29 cellular contexts compared by ENCODE assay signal in genomic region chr5:154303133-154303532, GRCh38.
"Had no signal": no experiment of that assay in that cellular context is flagged by ENCODE, and none has a peak within 500 bp of the region (broad histone marks: within the 10 kb centered on the region; RNA-seq: fewer than 3 reads in every experiment).

No MANE protein-coding gene starts in this region.

- ATAC-seq: activated CD4-positive, CD25-positive, alpha-beta regulatory T cell treated with anti-CD3 and anti-CD28 coated beads, Interleukin-2, amount 50 U/mL, for 24 hours; activated CD8-positive, alpha-beta memory T cell treated with anti-CD3 and anti-CD28 coated beads, Interleukin-2, amount 10 ng/mL, durations not matched to agents 7 days and 5 days; activated CD8-positive, alpha-beta T cell treated with anti-CD3 and anti-CD28 coated beads, Interleukin-2, amount 10 ng/mL, durations not matched to agents 7 days and 5 days; activated naive CD8-positive, alpha-beta T cell treated with anti-CD3 and anti-CD28 coated beads, Interleukin-2, amount 50 U/mL, for 24 hours; body of pancreas; T-helper 17 cell had no signal

- H3K27ac Mint-ChIP-seq: activated B cell treated with CpG ODN at 0.5 μM for 24 hours; activated CD4-positive, alpha-beta memory T cell treated with anti-CD3 and anti-CD28 coated beads for 36 hours; activated CD4-positive, alpha-beta T cell treated with anti-CD3 and anti-CD28 coated beads, Interleukin-2, amount 10 ng/mL, durations not matched to agents 24 days and 14 days; activated CD8-positive, alpha-beta memory T cell treated with anti-CD3 and anti-CD28 coated beads, Interleukin-2, amount 10 ng/mL, durations not matched to agents 7 days and 5 days; activated CD8-positive, alpha-beta T cell treated with anti-CD3 and anti-CD28 coated beads, Interleukin-2, amount 10 ng/mL, durations not matched to agents 7 days and 5 days; activated naive CD4-positive, alpha-beta T cell treated with anti-CD3 and anti-CD28 coated beads for 36 hours; activated naive CD4-positive, alpha-beta T cell treated with anti-CD3 and anti-CD28 coated beads, Interleukin-2, amount 50 U/mL, for 24 hours; activated naive CD8-positive, alpha-beta T cell treated with anti-CD3 and anti-CD28 coated beads for 36 hours; activated naive CD8-positive, alpha-beta T cell treated with anti-CD3 and anti-CD28 coated beads, Interleukin-2, amount 50 U/mL, for 24 hours; activated T-helper 1 cell treated with anti-CD3 and anti-CD28 coated beads, Interleukin-12 subunit alpha, Interleukin-12 subunit beta, Interleukin-2, Interleukin-4 antibody, amounts not matched to agents 30 ng/mL and 10 ng/mL and 1 ng/mL, durations not matched to agents 14 hours and 24 hours and 36 hours; activated T-helper 2 cell treated with anti-CD3 and anti-CD28 coated beads, Interferon-gamma antibody, Interleukin-2, Interleukin-4, amounts not matched to agents 10 μg/mL and 5 μg/mL and 100 μg/mL, durations not matched to agents 14 hours and 24 hours and 36 hours; T-helper 17 cell; T-helper 2 cell treated with Interferon-gamma antibody and Interleukin-4, amounts not matched to agents 5 μg/mL and 100 μg/mL, for 36 hours had no signal

- H3K4me1 Mint-ChIP-seq: activated CD8-positive, alpha-beta memory T cell treated with anti-CD3 and anti-CD28 coated beads, Interleukin-2, amount 10 ng/mL, durations not matched to agents 7 days and 5 days; activated naive CD4-positive, alpha-beta T cell treated with anti-CD3 and anti-CD28 coated beads, Interleukin-2, amount 50 U/mL, for 24 hours; activated naive CD8-positive, alpha-beta T cell treated with anti-CD3 and anti-CD28 coated beads, Interleukin-2, amount 50 U/mL, for 24 hours; T-helper 17 cell had no signal

- H3K4me3 Mint-ChIP-seq: activated B cell treated with CpG ODN at 0.5 μM for 24 hours; activated CD4-positive, alpha-beta memory T cell treated with anti-CD3 and anti-CD28 coated beads for 36 hours; activated CD4-positive, alpha-beta T cell treated with anti-CD3 and anti-CD28 coated beads, Interleukin-2, amount 10 ng/mL, durations not matched to agents 24 days and 14 days; activated CD8-positive, alpha-beta memory T cell treated with anti-CD3 and anti-CD28 coated beads, Interleukin-2, amount 10 ng/mL, durations not matched to agents 7 days and 5 days; activated CD8-positive, alpha-beta T cell treated with anti-CD3 and anti-CD28 coated beads, Interleukin-2, amount 10 ng/mL, durations not matched to agents 7 days and 5 days; activated naive CD4-positive, alpha-beta T cell treated with anti-CD3 and anti-CD28 coated beads for 36 hours; activated naive CD4-positive, alpha-beta T cell treated with anti-CD3 and anti-CD28 coated beads, Interleukin-2, amount 50 U/mL, for 24 hours; activated naive CD8-positive, alpha-beta T cell treated with anti-CD3 and anti-CD28 coated beads for 36 hours; activated naive CD8-positive, alpha-beta T cell treated with anti-CD3 and anti-CD28 coated beads, Interleukin-2, amount 50 U/mL, for 24 hours; activated T-helper 1 cell treated with anti-CD3 and anti-CD28 coated beads, Interleukin-12 subunit alpha, Interleukin-12 subunit beta, Interleukin-2, Interleukin-4 antibody, amounts not matched to agents 30 ng/mL and 10 ng/mL and 1 ng/mL, durations not matched to agents 14 hours and 24 hours and 36 hours; T-helper 17 cell; T-helper 2 cell treated with Interferon-gamma antibody and Interleukin-4, amounts not matched to agents 5 μg/mL and 100 μg/mL, for 36 hours had no signal

- DNase-seq: activated B cell treated with CpG ODN at 0.5 μM for 24 hours; activated CD4-positive, alpha-beta memory T cell treated with anti-CD3 and anti-CD28 coated beads for 36 hours; activated CD4-positive, alpha-beta T cell treated with anti-CD3 and anti-CD28 coated beads, Interleukin-2, amount 10 ng/mL, durations not matched to agents 24 days and 14 days; activated CD8-positive, alpha-beta memory T cell treated with anti-CD3 and anti-CD28 coated beads, Interleukin-2, amount 10 ng/mL, durations not matched to agents 7 days and 5 days; activated CD8-positive, alpha-beta memory T cell treated with anti-CD3 and anti-CD28 coated beads, Interleukin-2, amount 50 U/mL, for 4 hours; activated CD8-positive, alpha-beta T cell treated with anti-CD3 and anti-CD28 coated beads, Interleukin-2, amount 10 ng/mL, durations not matched to agents 7 days and 5 days; activated effector memory CD4-positive, alpha-beta T cell treated with anti-CD3 and anti-CD28 coated beads, Interleukin-2, amount 50 U/mL, for 16 hours; activated naive CD4-positive, alpha-beta T cell treated with anti-CD3 and anti-CD28 coated beads for 36 hours; activated naive CD8-positive, alpha-beta T cell treated with anti-CD3 and anti-CD28 coated beads for 36 hours; activated naive CD8-positive, alpha-beta T cell treated with anti-CD3 and anti-CD28 coated beads, Interleukin-2, amount 50 U/mL, for 24 hours; activated T-cell treated with anti-CD3 and anti-CD28 coated beads, Interleukin-2, amount 50 U/mL, for 1 hour; activated T-cell treated with anti-CD3 and anti-CD28 coated beads, Interleukin-2, amount 50 U/mL, for 48 hours; adrenal gland; amygdala; aorta; body of pancreas; cortex of kidney; dermis blood vessel endothelial cell; effector CD8-positive, alpha-beta T cell; foreskin fibroblast; T-helper 1 cell; T-helper 17 cell; T1000; WERI-Rb-1 had no signal

- H3K27me3 Mint-ChIP-seq: activated B cell treated with CpG ODN at 0.5 μM for 24 hours; activated CD4-positive, alpha-beta memory T cell treated with anti-CD3 and anti-CD28 coated beads for 36 hours; activated CD4-positive, alpha-beta T cell treated with anti-CD3 and anti-CD28 coated beads, Interleukin-2, amount 10 ng/mL, durations not matched to agents 24 days and 14 days; activated CD8-positive, alpha-beta memory T cell treated with anti-CD3 and anti-CD28 coated beads, Interleukin-2, amount 10 ng/mL, durations not matched to agents 7 days and 5 days; activated naive CD4-positive, alpha-beta T cell treated with anti-CD3 and anti-CD28 coated beads, Interleukin-2, amount 50 U/mL, for 24 hours; activated naive CD8-positive, alpha-beta T cell treated with anti-CD3 and anti-CD28 coated beads for 36 hours; activated naive CD8-positive, alpha-beta T cell treated with anti-CD3 and anti-CD28 coated beads, Interleukin-2, amount 50 U/mL, for 24 hours; T-helper 17 cell had no signal
